ENCODE assay signal across 1 cellular context in genomic region chr15:35698978-35699377, GRCh38.
TF ChIP-seq lines count a peak whose summit lies in the region.

No MANE protein-coding gene starts in this region.

TF ChIP-seq in GM23338, 12 proteins besides CTCF, POLR2A, EP300 and RAD21 (continued from another document):
- TF ChIP-seq EZH2 (IDR thresholded peaks at IDR 0.05; ENCODE audit: low read depth, unreplicated experiment) = no peak
- TF ChIP-seq CREB1 (CRISPR knock-in tag; IDR thresholded peaks at IDR 0.05; ENCODE audit: low read depth) = no peak
- TF ChIP-seq POLR2AphosphoS5 (IDR thresholded peaks at IDR 0.05; ENCODE audit: low read depth) = no peak
- TF ChIP-seq EZH2phosphoT487 (IDR thresholded peaks at IDR 0.05; ENCODE audit: unreplicated experiment) = no peak
- TF ChIP-seq STAT1 (IDR thresholded peaks at IDR 0.05; ENCODE audit: unreplicated experiment) = no peak
- TF ChIP-seq REST (IDR thresholded peaks at IDR 0.05; ENCODE audit: unreplicated experiment) = no peak
- no peak for TF ChIP-seq ZNF331 (CRISPR knock-in tag; IDR thresholded peaks at IDR 0.05; ENCODE audit: low read depth)
TF ChIP-seq in GM23338: peak in this region for 0.
